Comparison of ENCODE assay signal across 27 cellular contexts in genomic region chr20:8373579-8373978, GRCh38.
"Had no signal": no experiment of that assay in that cellular context is flagged by ENCODE, and none has a peak within 500 bp of the region (broad histone marks: within the 10 kb centered on the region; RNA-seq: fewer than 3 reads in every experiment).

No MANE protein-coding gene starts in this region.

- H3K9me3 Mint-ChIP-seq: dendritic cell treated with granulocyte-macrophage colony-stimulating factor and Interleukin-4, amounts not matched to agents 40 ng/mL and 50 ng/mL, for 4 days; effector memory CD8-positive, alpha-beta T cell; endodermal cell had no signal

- H3K4me3 ChIP-seq: colonic mucosa, coronary artery, dorsolateral prefrontal cortex, esophagus muscularis mucosa, esophagus squamous epithelium, gastrocnemius medialis, gastroesophageal sphincter, heart left ventricle, heart right ventricle, hepatocyte had no signal

- H3K27ac ChIP-seq: colonic mucosa, coronary artery, dorsolateral prefrontal cortex, epithelial cell of prostate, esophagus muscularis mucosa, esophagus squamous epithelium, foreskin keratinocyte, gastrocnemius medialis, heart left ventricle, heart right ventricle, hepatocyte had no signal

- H3K4me3 Mint-ChIP-seq: dendritic cell treated with granulocyte-macrophage colony-stimulating factor and Interleukin-4, amounts not matched to agents 40 ng/mL and 50 ng/mL, for 4 days; effector memory CD8-positive, alpha-beta T cell; endodermal cell had no signal

- H3K4me2 ChIP-seq: hepatocyte had no signal

- H3K9me3 ChIP-seq: colonic mucosa, esophagus muscularis mucosa, esophagus squamous epithelium, gastrocnemius medialis, gastroesophageal sphincter, heart left ventricle, heart right ventricle had no signal

- FAIRE-seq: endometrium, frontal cortex had no signal

- H3K79me2 ChIP-seq: hepatocyte had no signal

- H3K36me3 ChIP-seq: colonic mucosa, esophagus muscularis mucosa, esophagus squamous epithelium, gastrocnemius medialis, gastroesophageal sphincter, heart left ventricle, heart right ventricle had no signal

- H3K27ac Mint-ChIP-seq: dendritic cell treated with granulocyte-macrophage colony-stimulating factor and Interleukin-4, amounts not matched to agents 40 ng/mL and 50 ng/mL, for 4 days; effector memory CD8-positive, alpha-beta T cell; endodermal cell had no signal

- DNase-seq: colonic mucosa; cortex of kidney; dermis blood vessel endothelial cell; dorsolateral prefrontal cortex; effector CD4-positive, alpha-beta T cell; effector CD8-positive, alpha-beta T cell; effector memory CD4-positive, alpha-beta T cell; effector memory CD8-positive, alpha-beta T cell; endodermal cell; esophagus squamous epithelium; foreskin fibroblast; foreskin keratinocyte; foreskin melanocyte; gastrocnemius medialis; glutamatergic neuron; head of caudate nucleus; heart left ventricle; heart right ventricle had no signal

- H3K27me3 Mint-ChIP-seq: effector memory CD8-positive, alpha-beta T cell had no signal

- H2AFZ ChIP-seq: hepatocyte had no signal

- H3K4me1 ChIP-seq: colonic mucosa, esophagus squamous epithelium, foreskin keratinocyte had no signal

- ATAC-seq: effector memory CD8-positive, alpha-beta T cell; esophagus mucosa; foreskin keratinocyte; gastrocnemius medialis; gastroesophageal sphincter; heart left ventricle; heart right ventricle had no signal

- H3K27me3 ChIP-seq: colonic mucosa, dorsolateral prefrontal cortex, esophagus muscularis mucosa, esophagus squamous epithelium, foreskin keratinocyte, gastrocnemius medialis, gastroesophageal sphincter, heart left ventricle, heart right ventricle, hepatocyte had no signal
